In the genomic region with DNA sequence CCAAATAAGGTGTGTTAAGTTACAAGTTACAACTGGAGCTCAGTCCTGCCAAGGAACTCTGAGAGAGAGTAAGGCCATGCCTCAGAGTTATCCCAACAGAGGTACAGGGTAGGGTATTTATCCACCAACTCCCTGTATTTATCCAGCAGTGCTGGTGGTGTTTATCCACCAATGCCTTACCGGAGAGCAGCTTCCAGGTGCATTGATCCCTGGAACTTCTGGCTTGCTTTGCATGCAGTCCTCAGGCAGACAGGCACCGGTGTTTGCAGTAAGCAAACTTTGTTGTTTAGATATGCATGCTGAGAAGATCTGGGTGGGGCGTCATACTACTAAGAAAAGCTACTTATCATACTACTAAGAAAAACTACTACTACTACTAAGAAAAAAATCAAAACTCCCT, we compare ENCODE assay signal across 28 cellular contexts.
A peak's percentile ranks its signal among the peaks of the same experiment; 100 is the strongest.
DNase-seq lines count a peak whose midpoint lies in the region; ATAC-seq, FAIRE-seq and TF ChIP-seq lines count a peak whose summit lies in the region.
"Had no signal": no experiment of that assay in that cellular context is flagged by ENCODE, and none has a peak within 500 bp of the region (broad histone marks: within the 10 kb centered on the region; RNA-seq: fewer than 3 reads in every experiment).

No MANE protein-coding gene starts in this region.

- H3K36me3 ChIP-seq in GM23248 (ENCODE audit: low read depth) (no peaks in the 10 kb centered on the region), HepG2 (replicated peaks in 1 of 2; ENCODE audit: control insufficient read depth in 1 of 2, insufficient read depth in 2 of 2, low read length in 2 of 2) (no peaks in the 10 kb centered on the region), PC-9 (ENCODE audit: low read depth) (no peaks in the 10 kb centered on the region)
- H3K36me3 ChIP-seq: ascending aorta, stomach, thyroid gland, WERI-Rb-1 had no signal

- TF ChIP-seq EP300 in HepG2 (IDR thresholded peaks at IDR 0.05; ENCODE audit: low read depth in 2 of 2, low read length in 2 of 2) = no peak
- TF ChIP-seq EP300 in HepG2 (CRISPR knock-in tag; IDR thresholded peaks at IDR 0.05; ENCODE audit: borderline replicate concordance) = no peak

- no peak overlapping the region for H3K4me3 Mint-ChIP-seq in osteocyte (ENCODE audit: unreplicated experiment)
- H3K4me3 Mint-ChIP-seq: activated naive CD8-positive, alpha-beta T cell treated with anti-CD3 and anti-CD28 coated beads, Interleukin-2, amount 10 ng/mL, durations not matched to agents 7 days and 5 days; immature natural killer cell; naive B cell had no signal

- no peaks in the 10 kb centered on the region for H4K20me1 ChIP-seq in GM23248 (ENCODE audit: insufficient read depth)
- H4K20me1 ChIP-seq in HepG2 (ENCODE audit: insufficient read depth, low read length) = no peaks in the 10 kb centered on the region
- no peaks in the 10 kb centered on the region for H4K20me1 ChIP-seq in PC-9 (ENCODE audit: insufficient read depth)

- no peaks in the 10 kb centered on the region for H3K27me3 ChIP-seq in GM23248 (replicated peaks; ENCODE audit: insufficient read depth)
- H3K27me3 ChIP-seq in HepG2 (ENCODE audit: control insufficient read depth in 1 of 2, insufficient read depth in 2 of 2, low read length in 2 of 2) = no peaks in the 10 kb centered on the region; a peak in 1 of 5 replicates
- no peaks in the 10 kb centered on the region for H3K27me3 ChIP-seq in PC-9 (ENCODE audit: insufficient read depth, low read depth)
- H3K27me3 ChIP-seq: ascending aorta, stomach, thyroid gland had no signal

- 78 to 83% methylated on average over 3 of the region's 3 CpGs for WGBS in GM23248 (ENCODE audit: low coverage in 1 of 2, low lambda C conversion rate in 2 of 2, missing lambda C conversion rate in 2 of 2), 2 experiments
- WGBS in HepG2 (ENCODE audit: low lambda C conversion rate) = 0% methylated on average over 3 of the region's 3 CpGs

- H3K4me1 ChIP-seq in GM23248 (ENCODE audit: insufficient read depth) = peaks cover 16% of the 10 kb centered on the region
- 0 out of 2 replicates have a peak, but pooled peaks cover 5% of the 10 kb centered on the region for H3K4me1 ChIP-seq in HepG2 (ENCODE audit: insufficient read depth, low read length)
- no peaks in the 10 kb centered on the region for H3K4me1 ChIP-seq in PC-9 (replicated peaks; ENCODE audit: insufficient read depth)
- H3K4me1 ChIP-seq: ascending aorta, stomach had no signal

- H3K9me3 ChIP-seq in GM23248 (ENCODE audit: low read depth) = no peaks in the 10 kb centered on the region
- peaks cover 7% of the 10 kb centered on the region; the same call in 1 of the 2 replicates for H3K9me3 ChIP-seq in HepG2 (ENCODE audit: low read length)
- no peaks in the 10 kb centered on the region; the same call in 1 of the 2 replicates for H3K9me3 ChIP-seq in PC-9 (ENCODE audit: insufficient read depth, low read depth)
- H3K9me3 ChIP-seq: thyroid gland had no signal

- peak overlapping the region; percentile 74 for H3K27ac Mint-ChIP-seq in osteocyte (ENCODE audit: unreplicated experiment)
- H3K27ac Mint-ChIP-seq: activated naive CD8-positive, alpha-beta T cell treated with anti-CD3 and anti-CD28 coated beads, Interleukin-2, amount 10 ng/mL, durations not matched to agents 7 days and 5 days; immature natural killer cell; naive B cell had no signal

- TF ChIP-seq POLR2A in HepG2 (IDR thresholded peaks at IDR 0.05; ENCODE audit: insufficient read depth in 1 of 2, low read depth in 2 of 2, low read length in 2 of 2) = no peak

- TF ChIP-seq RAD21 in HepG2 (CRISPR knock-in tag; IDR thresholded peaks at IDR 0.05) = no peak

- no peak overlapping the region for H3K4me3 ChIP-seq in GM23248
- no peak overlapping the region for H3K4me3 ChIP-seq in HepG2 (replicated peaks in 1 of 3; ENCODE audit: insufficient read depth in 1 of 3, low read depth in 2 of 3, low read length in 3 of 3)
- H3K4me3 ChIP-seq in PC-9 = no peak overlapping the region
- H3K4me3 ChIP-seq: ascending aorta, stomach, thyroid gland had no signal

- no TSS peak for BruUV-seq in HepG2 (replicated peaks; lab: Mats Ljungman, UMichigan)
- BruUV-seq in PC-9 (replicated peaks; lab: Mats Ljungman, UMichigan) = no TSS peak

- peaks cover 5% of the 10 kb centered on the region for H3K36me3 Mint-ChIP-seq in osteocyte (ENCODE audit: unreplicated experiment)

- no peaks in the 10 kb centered on the region for H3K27me3 Mint-ChIP-seq in osteocyte (ENCODE audit: unreplicated experiment)

- CTCF ChIA-PET in HepG2 (lab: Yijun Ruan, JAX; ENCODE audit: low intra/inter-chr PET ratio, low total read pairs) = no interaction called here
- CTCF ChIA-PET in PC-9 (lab: Charles Lee) = no interaction called here

- H3F3A ChIP-seq in GM23248 (ENCODE audit: insufficient read depth) = peaks cover 20% of the 10 kb centered on the region
- H3F3A ChIP-seq in PC-9 (ENCODE audit: insufficient read depth, low read depth) = no peaks in the 10 kb centered on the region

- H3K9ac ChIP-seq in GM23248 = peak overlapping the region; percentile 65
- H3K9ac ChIP-seq in HepG2 (ENCODE audit: insufficient read depth, low read depth, low read length) = no peak overlapping the region

- H3K4me1 Mint-ChIP-seq in osteocyte (ENCODE audit: unreplicated experiment) = peaks cover 16% of the 10 kb centered on the region
- H3K4me1 Mint-ChIP-seq: activated naive CD8-positive, alpha-beta T cell treated with anti-CD3 and anti-CD28 coated beads, Interleukin-2, amount 10 ng/mL, durations not matched to agents 7 days and 5 days; immature natural killer cell had no signal

- H3K9me2 ChIP-seq in GM23248 (ENCODE audit: insufficient read depth) = no peaks in the 10 kb centered on the region; the same call in 1 of the 2 replicates
- H3K9me2 ChIP-seq in PC-9 (ENCODE audit: insufficient read depth) = no peaks in the 10 kb centered on the region

- ATAC-seq in HepG2 = peak; percentile 61; the same call in 2 of the 3 replicates

- in situ Hi-C loops in GM23248 (cut with MboI) = no loop called here
- in situ Hi-C loops in HepG2 (cut with HindIII; ENCODE audit: extremely low pct_ligation_motif_present, low pct_unique_long_range_greater_than_20kb) = no loop called here

- DNase-seq in GM23248 = no peak
- DNase-seq in NCI-H526 treated with DMSO at 0.1 percent for 48 hours (lab: John Stamatoyannopoulos, UW) = peak; percentile 44
- no peak for DNase-seq in HepG2 (ENCODE audit: low spot score)
- no peak for DNase-seq in osteocyte (ENCODE audit: extremely low spot score, unreplicated experiment)
- DNase-seq in PC-9 = no peak
- no peak for DNase-seq in NCI-H1092 (lab: John Stamatoyannopoulos, UW)
- no peak for DNase-seq in kidney tubule cell (ENCODE audit: low spot score)
- DNase-seq: activated CD4-positive, alpha-beta T cell treated with anti-CD3 and anti-CD28 coated beads, Interleukin-2, amount 50 U/mL, for 1 hour; activated effector memory CD4-positive, alpha-beta T cell treated with anti-CD3 and anti-CD28 coated beads, Interleukin-2, amount 50 U/mL, for 16 hours; activated naive CD8-positive, alpha-beta T cell treated with anti-CD3 and anti-CD28 coated beads, Interleukin-2, amount 10 ng/mL, durations not matched to agents 7 days and 5 days; activated T-cell treated with anti-CD3 and anti-CD28 coated beads, Interleukin-2, amount 50 U/mL, for 1 hour; COR-L47; DMS79; effector CD4-positive, alpha-beta T cell; GDM1; hypothalamus; immature natural killer cell; naive B cell; NCI-H1105; NCI-H2029; NCI-H2227 treated with DMSO at 0.1 percent for 48 hours; stimulated activated CD4-positive, alpha-beta T cell treated with anti-CD3 and anti-CD28 coated beads, Interleukin-4, amount 100 ng/mL, for 1 hour; stomach; T-helper 9 cell; thyroid gland; WERI-Rb-1 had no signal

- FAIRE-seq in HepG2 (lab: Jason Lieb, UNC) = no peak

- H3K9me3 Mint-ChIP-seq in osteocyte (ENCODE audit: unreplicated experiment) = peaks cover 8% of the 10 kb centered on the region

- POLR2A ChIA-PET in HepG2 (lab: Yijun Ruan, JAX) = no interaction called here
- POLR2A ChIA-PET in PC-9 (lab: Charles Lee; ENCODE audit: unreplicated experiment) = no interaction called here

- intact Hi-C loops in HepG2 (cut with micrococcal nuclease; ENCODE audit: unreplicated experiment) = no loop called here
- intact Hi-C loops in PC-9 (cut with micrococcal nuclease; ENCODE audit: unreplicated experiment) = no loop called here

- no peak overlapping the region for H3K4me2 ChIP-seq in GM23248 (ENCODE audit: unreplicated experiment)
- H3K4me2 ChIP-seq in HepG2 (ENCODE audit: low read depth, low read length) = no peak overlapping the region
- no peak overlapping the region for H3K4me2 ChIP-seq in PC-9

- TF ChIP-seq CTCF in HepG2 (CRISPR knock-in tag; IDR thresholded peaks at IDR 0.05) (no peak), osteocyte (IDR thresholded peaks at IDR 0.05) (no peak), PC-9 (conservative IDR thresholded peaks at IDR 0.05) (no peak)

- H2AFZ ChIP-seq in GM23248 (peak overlapping the region; percentile 40; the same call in 1 of the 2 replicates), HepG2 (ENCODE audit: low read length) (no peak overlapping the region), PC-9 (no peak overlapping the region)

- H3K27ac ChIP-seq in GM23248 (peak overlapping the region; percentile 66), HepG2 (ENCODE audit: extremely low read length, insufficient read depth, low read length) (no peak overlapping the region), PC-9 (no peak overlapping the region)
- H3K27ac ChIP-seq: ascending aorta, C4-2B, stomach, thyroid gland, WERI-Rb-1 had no signal

- H3K79me2 ChIP-seq in GM23248 (ENCODE audit: insufficient read depth) (no peaks in the 10 kb centered on the region), HepG2 (ENCODE audit: insufficient read depth, low read length) (no peaks in the 10 kb centered on the region), PC-9 (ENCODE audit: low read depth) (no peaks in the 10 kb centered on the region)

TF ChIP-seq in HepG2, 621 proteins besides CTCF, POLR2A, EP300 and RAD21:
- TF ChIP-seq MXD4 (CRISPR knock-in tag; IDR thresholded peaks at IDR 0.05) = no peak
- no peak for TF ChIP-seq ATM (IDR thresholded peaks at IDR 0.05; ENCODE audit: borderline replicate concordance)
- TF ChIP-seq RNF2 (conservative IDR thresholded peaks at IDR 0.05; ENCODE audit: low read depth) = no peak
- TF ChIP-seq, protein P1, sequence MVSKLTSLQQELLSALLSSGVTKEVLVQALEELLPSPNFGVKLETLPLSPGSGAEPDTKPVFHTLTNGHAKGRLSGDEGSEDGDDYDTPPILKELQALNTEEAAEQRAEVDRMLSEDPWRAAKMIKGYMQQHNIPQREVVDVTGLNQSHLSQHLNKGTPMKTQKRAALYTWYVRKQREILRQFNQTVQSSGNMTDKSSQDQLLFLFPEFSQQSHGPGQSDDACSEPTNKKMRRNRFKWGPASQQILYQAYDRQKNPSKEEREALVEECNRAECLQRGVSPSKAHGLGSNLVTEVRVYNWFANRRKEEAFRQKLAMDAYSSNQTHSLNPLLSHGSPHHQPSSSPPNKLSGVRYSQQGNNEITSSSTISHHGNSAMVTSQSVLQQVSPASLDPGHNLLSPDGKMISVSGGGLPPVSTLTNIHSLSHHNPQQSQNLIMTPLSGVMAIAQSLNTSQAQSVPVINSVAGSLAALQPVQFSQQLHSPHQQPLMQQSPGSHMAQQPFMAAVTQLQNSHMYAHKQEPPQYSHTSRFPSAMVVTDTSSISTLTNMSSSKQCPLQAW (CRISPR knock-in tag; IDR thresholded peaks at IDR 0.05) = no peak
